In the genomic region with DNA sequence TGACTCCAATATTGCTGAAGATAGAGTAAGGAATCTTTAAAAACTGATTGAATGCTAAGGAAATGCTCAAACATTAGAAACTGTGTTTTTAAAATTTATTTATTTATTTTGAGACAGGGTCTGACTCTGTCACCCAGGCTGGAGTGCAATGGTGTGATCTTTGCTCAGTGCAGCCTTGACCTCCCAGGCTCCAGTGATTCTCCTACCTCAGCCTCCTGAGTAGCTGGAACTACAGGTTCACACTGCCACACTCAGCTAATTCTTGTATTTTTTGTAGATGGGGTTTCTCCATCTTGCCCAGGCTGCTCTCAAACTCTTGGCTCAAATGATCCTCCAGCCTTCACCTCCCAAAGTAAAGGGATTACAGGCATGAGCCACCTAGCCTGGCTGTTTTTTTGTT, we compare ENCODE assay signal across 29 cellular contexts.
"Had no signal": no experiment of that assay in that cellular context is flagged by ENCODE, and none has a peak within 500 bp of the region (broad histone marks: within the 10 kb centered on the region; RNA-seq: fewer than 3 reads in every experiment).

No MANE protein-coding gene starts in this region.

- H3K9me3 ChIP-seq: colonic mucosa, esophagus muscularis mucosa, esophagus squamous epithelium, gastrocnemius medialis, gastroesophageal sphincter, heart left ventricle had no signal

- H3K4me3 Mint-ChIP-seq: dendritic cell treated with granulocyte-macrophage colony-stimulating factor and Interleukin-4, amounts not matched to agents 40 ng/mL and 50 ng/mL, for 4 days; effector memory CD8-positive, alpha-beta T cell; endodermal cell had no signal

- H3K9me3 Mint-ChIP-seq: effector memory CD8-positive, alpha-beta T cell; endodermal cell had no signal

- FAIRE-seq: colon, endometrium, endothelial cell of umbilical vein, frontal cortex had no signal

- H3K27ac ChIP-seq: colonic mucosa, coronary artery, dorsolateral prefrontal cortex, epithelial cell of prostate, esophagus muscularis mucosa, esophagus squamous epithelium, foreskin keratinocyte, gastrocnemius medialis, gastroesophageal sphincter, heart left ventricle, heart right ventricle had no signal

- H3K27me3 ChIP-seq: colonic mucosa, dorsolateral prefrontal cortex, esophagus muscularis mucosa, esophagus squamous epithelium, gastrocnemius medialis, gastroesophageal sphincter, heart left ventricle had no signal

- H3K4me1 ChIP-seq: colonic mucosa, foreskin keratinocyte had no signal

- ATAC-seq: effector memory CD8-positive, alpha-beta T cell; esophagus mucosa; foreskin keratinocyte; gastrocnemius medialis; gastroesophageal sphincter; heart left ventricle; heart right ventricle had no signal

- H3K27ac Mint-ChIP-seq: dendritic cell treated with granulocyte-macrophage colony-stimulating factor and Interleukin-4, amounts not matched to agents 40 ng/mL and 50 ng/mL, for 4 days; effector memory CD8-positive, alpha-beta T cell; endodermal cell had no signal

- DNase-seq: colonic mucosa; cortex of kidney; dermis blood vessel endothelial cell; dorsolateral prefrontal cortex; effector CD4-positive, alpha-beta T cell; effector CD8-positive, alpha-beta T cell; effector memory CD4-positive, alpha-beta T cell; effector memory CD8-positive, alpha-beta T cell; endodermal cell; erythroblast; esophagus squamous epithelium; foreskin fibroblast; foreskin keratinocyte; foreskin melanocyte; gastrocnemius medialis; glutamatergic neuron; head of caudate nucleus; heart left ventricle; heart right ventricle had no signal

- H3K36me3 ChIP-seq: colonic mucosa, esophagus muscularis mucosa, esophagus squamous epithelium, gastrocnemius medialis, gastroesophageal sphincter, heart left ventricle, heart right ventricle had no signal

- H3K4me3 ChIP-seq: colonic mucosa, coronary artery, dorsolateral prefrontal cortex, esophagus muscularis mucosa, esophagus squamous epithelium, gastrocnemius medialis, gastroesophageal sphincter, heart left ventricle, heart right ventricle had no signal
